ENCODE assay signal across 24 cellular contexts in genomic region chr13:65594255-65594654, GRCh38.
DNase-seq lines count a peak whose midpoint lies in the region; ATAC-seq and TF ChIP-seq lines count a peak whose summit lies in the region.
"Had no signal": no experiment of that assay in that cellular context is flagged by ENCODE, and none has a peak within 500 bp of the region (broad histone marks: within the 10 kb centered on the region; RNA-seq: fewer than 3 reads in every experiment).

No MANE protein-coding gene starts in this region.

- H3K4me1 Mint-ChIP-seq in nephron (peaks cover 27% of the 10 kb centered on the region), natural killer cell (no peaks in the 10 kb centered on the region)
- H3K4me1 Mint-ChIP-seq: activated CD4-positive, alpha-beta T cell treated with anti-CD3 and anti-CD28 coated beads, Interleukin-2, amount 10 ng/mL, durations not matched to agents 24 days and 14 days; central memory CD8-positive, alpha-beta T cell; IgD-negative memory B cell; memory B cell; T-cell had no signal

- H3K27ac Mint-ChIP-seq in nephron (peak overlapping the region; percentile 3 to 60 (median 37)), natural killer cell (no peak overlapping the region)
- H3K27ac Mint-ChIP-seq: activated CD4-positive, alpha-beta T cell treated with anti-CD3 and anti-CD28 coated beads, Interleukin-2, amount 10 ng/mL, durations not matched to agents 24 days and 14 days; CD4-positive, alpha-beta T cell; effector memory CD8-positive, alpha-beta T cell; IgD-negative memory B cell; memory B cell; naive thymus-derived CD4-positive, alpha-beta T cell; progenitor cell of endocrine pancreas; T-cell had no signal

- DNase-seq in AG09309 (ENCODE audit: low read depth): peak; percentile 38
- peak; percentile 3 to 20 for DNase-seq in NCI-H446 (lab: John Stamatoyannopoulos, UW)
- peak; percentile 24 for DNase-seq in dedifferentiated amniotic fluid mesenchymal stem cell (ENCODE audit: extremely low spot score)
- DNase-seq in NAMALWA (ENCODE audit: low spot score): no peak
- no peak for DNase-seq in natural killer cell
- no peak for DNase-seq in DMS79 (lab: John Stamatoyannopoulos, UW)
- DNase-seq: activated CD4-positive, alpha-beta T cell treated with anti-CD3 and anti-CD28 coated beads, Interleukin-2, amount 10 ng/mL, durations not matched to agents 24 days and 14 days; CD4-positive, alpha-beta T cell; DMS153; effector memory CD8-positive, alpha-beta T cell; kidney glomerular epithelial cell; naive thymus-derived CD4-positive, alpha-beta T cell; NCI-H1930; NCI-H510A treated with DMSO at 0.1 percent for 48 hours; stimulated activated CD4-positive, alpha-beta T cell treated with anti-CD3 and anti-CD28 coated beads, Interleukin-4, amount 100 ng/mL, for 24 hours; T-cell had no signal

- ATAC-seq in HG02571 (IDR thresholded peaks at IDR 0.05; ENCODE audit: unreplicated experiment) (no peak), natural killer cell (no peak)
- ATAC-seq: effector memory CD8-positive, alpha-beta T cell; naive thymus-derived CD4-positive, alpha-beta T cell; T-cell had no signal

- no peak overlapping the region for H3K4me3 Mint-ChIP-seq in nephron
- H3K4me3 Mint-ChIP-seq in natural killer cell: no peak overlapping the region
- H3K4me3 Mint-ChIP-seq: activated CD4-positive, alpha-beta T cell treated with anti-CD3 and anti-CD28 coated beads, Interleukin-2, amount 10 ng/mL, durations not matched to agents 24 days and 14 days; CD4-positive, alpha-beta T cell; central memory CD8-positive, alpha-beta T cell; effector memory CD8-positive, alpha-beta T cell; IgD-negative memory B cell; memory B cell; naive thymus-derived CD4-positive, alpha-beta T cell; T-cell had no signal

- intact Hi-C loops in natural killer cell (cut with micrococcal nuclease): no loop called here

- H3K9me3 Mint-ChIP-seq in nephron (peaks cover 11% of the 10 kb centered on the region), natural killer cell (peaks cover 3 to 4% of the 10 kb centered on the region in 2 donors)

- H3K4me3 ChIP-seq in AG09309 (ENCODE audit: control insufficient read depth, low read depth, low read length): no peak overlapping the region
- H3K4me3 ChIP-seq: adrenal gland, smooth muscle cell had no signal

- H3K36me3 Mint-ChIP-seq in nephron (ENCODE audit: low read depth) (peaks cover 5% of the 10 kb centered on the region), natural killer cell (no peaks in the 10 kb centered on the region)
- H3K36me3 Mint-ChIP-seq: IgD-negative memory B cell; memory B cell; naive thymus-derived CD4-positive, alpha-beta T cell; T-cell had no signal

- TF ChIP-seq CTCF in AG09309 (IDR thresholded peaks at IDR 0.05; ENCODE audit: control insufficient read depth, insufficient read depth, low read depth, low read length, missing control alignments) (no peak), nephron (IDR thresholded peaks at IDR 0.05; ENCODE audit: unreplicated experiment in 3 of 3) (no peak), natural killer cell (IDR thresholded peaks at IDR 0.05) (no peak)

- H3K27me3 Mint-ChIP-seq in nephron (ENCODE audit: low read depth): no peaks in the 10 kb centered on the region
- H3K27me3 Mint-ChIP-seq in natural killer cell (ENCODE audit: low read depth in 2 of 2): no peaks in the 10 kb centered on the region
- H3K27me3 Mint-ChIP-seq: activated CD4-positive, alpha-beta T cell treated with anti-CD3 and anti-CD28 coated beads, Interleukin-2, amount 10 ng/mL, durations not matched to agents 24 days and 14 days; CD4-positive, alpha-beta T cell; central memory CD8-positive, alpha-beta T cell; effector memory CD8-positive, alpha-beta T cell; IgD-negative memory B cell; memory B cell; naive thymus-derived CD4-positive, alpha-beta T cell; T-cell had no signal

Comparison
In these comparisons a context has a peak if more than half of its experiments do, and no peak if none do; other contexts are left out.
1. DNase-seq: peak in AG09309 (single experiment), NCI-H446 (2 of 2) and dedifferentiated amniotic fluid mesenchymal stem cell (single experiment); none in NAMALWA (single experiment), natural killer cell (single experiment) and DMS79 (single experiment).
2. H3K27ac Mint-ChIP-seq: peak in nephron (3 of 3); none in natural killer cell (0 of 2).